9 cellular contexts compared by ENCODE assay signal in genomic region chr22:46578824-46579561, GRCh38. TPM values are rescaled to one million over a fixed set of nuclear protein-coding genes. Genes with fewer than 3 reads are reported as not detected.
A peak's percentile ranks its signal among the peaks of the same experiment; 100 is the strongest.
DNase-seq lines count a peak whose midpoint lies in the region; ATAC-seq and TF ChIP-seq lines count a peak whose summit lies in the region.
"Had no signal": no experiment of that assay in that cellular context is flagged by ENCODE, and none has a peak within 500 bp of the region (broad histone marks: within the 10 kb centered on the region; RNA-seq: fewer than 3 reads in every experiment).

No MANE protein-coding gene starts in this region.

- no peak for TF ChIP-seq POLR2A in gastroesophageal sphincter (IDR thresholded peaks at IDR 0.05)

- H3K4me1 Mint-ChIP-seq in activated CD4-positive, alpha-beta memory T cell treated with anti-CD3 and anti-CD28 coated beads, Interleukin-2, amount 10 ng/mL, durations not matched to agents 7 days and 5 days = peaks cover 63% of the 10 kb centered on the region

- no peak for TF ChIP-seq EP300 in gastroesophageal sphincter (IDR thresholded peaks at IDR 0.05)

- H3K36me3 Mint-ChIP-seq in activated CD4-positive, alpha-beta memory T cell treated with anti-CD3 and anti-CD28 coated beads, Interleukin-2, amount 10 ng/mL, durations not matched to agents 7 days and 5 days (ENCODE audit: low read depth) = no peaks in the 10 kb centered on the region

- peak overlapping the region in 3 of 4 donors; percentile 69 to 82 (median 70) for H3K27ac ChIP-seq in gastroesophageal sphincter

- H3K36me3 ChIP-seq in gastroesophageal sphincter = no peaks in the 10 kb centered on the region

- peaks cover 4% of the 10 kb centered on the region for H3K27me3 Mint-ChIP-seq in activated CD4-positive, alpha-beta memory T cell treated with anti-CD3 and anti-CD28 coated beads, Interleukin-2, amount 10 ng/mL, durations not matched to agents 7 days and 5 days

- no peak for ATAC-seq in gastroesophageal sphincter

- H3K9me3 Mint-ChIP-seq in activated CD4-positive, alpha-beta memory T cell treated with anti-CD3 and anti-CD28 coated beads, Interleukin-2, amount 10 ng/mL, durations not matched to agents 7 days and 5 days = no peaks in the 10 kb centered on the region

- DNase-seq in Daoy (ENCODE audit: low read depth) = peak; percentile 30
- no peak for DNase-seq in activated CD4-positive, alpha-beta memory T cell treated with anti-CD3 and anti-CD28 coated beads, Interleukin-2, amount 10 ng/mL, durations not matched to agents 7 days and 5 days
- no peak for DNase-seq in retinal pigment epithelial cell (ENCODE audit: low read depth)
- DNase-seq in SW 1271 (lab: John Stamatoyannopoulos, UW) = no peak
- DNase-seq in medulla oblongata (ENCODE audit: extremely low spot score) = no peak
- no peak for DNase-seq in NCI-H2227 (lab: John Stamatoyannopoulos, UW; ENCODE audit: unreplicated experiment)
- DNase-seq in NCI-H1694 treated with DMSO at 0.1 percent for 48 hours (lab: John Stamatoyannopoulos, UW) = no peak
- DNase-seq: NCI-H146 had no signal

- no peaks in the 10 kb centered on the region for H3K27me3 ChIP-seq in gastroesophageal sphincter

- CTCF ChIA-PET in activated CD4-positive, alpha-beta memory T cell treated with anti-CD3 and anti-CD28 coated beads, Interleukin-2, amount 10 ng/mL, durations not matched to agents 7 days and 5 days (lab: Charles Lee) = no interaction called here

- POLR2A ChIA-PET in activated CD4-positive, alpha-beta memory T cell treated with anti-CD3 and anti-CD28 coated beads, Interleukin-2, amount 10 ng/mL, durations not matched to agents 7 days and 5 days (lab: Charles Lee) = interaction anchor here (2.2 kb wide), 1 partner anchor 34 kb away, joined by 6 read pairs; no protein-coding TSS in a partner anchor

- TF ChIP-seq CTCF in gastroesophageal sphincter (IDR thresholded peaks at IDR 0.05) = peak in 1 of 4 experiments; percentile 37
- TF ChIP-seq CTCF in retinal pigment epithelial cell (conservative IDR thresholded peaks at IDR 0.05; ENCODE audit: low read depth, low read length) = no peak

- peak overlapping the region; percentile 94 for H3K4me3 Mint-ChIP-seq in activated CD4-positive, alpha-beta memory T cell treated with anti-CD3 and anti-CD28 coated beads, Interleukin-2, amount 10 ng/mL, durations not matched to agents 7 days and 5 days

- H3K4me3 ChIP-seq in gastroesophageal sphincter (peak overlapping the region in 1 of 2 donors; percentile 77), retinal pigment epithelial cell (ENCODE audit: low read length) (peak overlapping the region; percentile 58)

- no peak overlapping the region for H3K27ac Mint-ChIP-seq in activated CD4-positive, alpha-beta memory T cell treated with anti-CD3 and anti-CD28 coated beads, Interleukin-2, amount 10 ng/mL, durations not matched to agents 7 days and 5 days

- H3K9me3 ChIP-seq in gastroesophageal sphincter = no peaks in the 10 kb centered on the region

- 56% methylated on average over 7 of the region's 15 CpGs; no CpG with 5 or more reads in 1 of the 2 donors for WGBS in gastroesophageal sphincter (ENCODE audit: low coverage in 1 of 2), 2 donors

- H3K4me1 ChIP-seq in gastroesophageal sphincter = peaks cover 0 to 55% (median 40%) of the 10 kb centered on the region in 3 donors

RNA-seq across cellular contexts. Expression of gene GRAMD4, which starts 41.2 kb away (rescaled TPM):
- total RNA-seq in Daoy (2014; rRNA removed; shearing (Covaris generic)) = 8.3 and 15.4 TPM in 2 replicates
- 10 to 100 TPM; 52.9 to 54.8 TPM for total RNA-seq in activated CD4-positive, alpha-beta memory T cell treated with anti-CD3 and anti-CD28 coated beads, Interleukin-2, amount 10 ng/mL, durations not matched to agents 7 days and 5 days
- 10 to 100 TPM; 10.8 to 53.3 (median 33.2) TPM for total RNA-seq in gastroesophageal sphincter

RNA-seq across cellular contexts. Expression of gene CELSR1, which starts 41.6 kb away (rescaled TPM):
- 2.9 and 4.3 TPM in 2 replicates for total RNA-seq in Daoy (2014; rRNA removed; shearing (Covaris generic))
- under 1 TPM; 0.10 to 0.13 TPM for total RNA-seq in activated CD4-positive, alpha-beta memory T cell treated with anti-CD3 and anti-CD28 coated beads, Interleukin-2, amount 10 ng/mL, durations not matched to agents 7 days and 5 days
- total RNA-seq in gastroesophageal sphincter = 1 to 10 TPM; 1.7 to 4.8 (median 4.3) TPM
